ENCODE assay signal across 10 cellular contexts in the genomic region with DNA sequence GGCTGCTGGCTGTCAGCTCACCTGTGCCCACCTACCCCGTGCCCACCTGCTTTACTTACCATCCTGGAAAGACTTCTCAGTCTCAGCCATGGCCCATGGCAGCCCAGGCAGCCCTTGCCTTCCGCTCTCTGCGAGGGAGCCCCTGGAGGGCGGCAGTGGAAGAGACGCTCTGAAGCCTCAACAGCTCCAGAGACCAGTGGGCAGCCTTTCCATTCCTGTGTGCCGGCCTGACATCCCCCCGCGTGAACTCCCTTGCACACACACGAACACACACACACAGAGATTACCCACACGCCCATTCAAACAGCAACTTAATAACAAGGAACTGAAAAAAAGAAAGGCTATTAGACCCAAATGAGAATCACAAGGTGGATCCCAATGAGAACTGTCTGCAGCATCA. TPM values are rescaled to one million over a fixed set of nuclear protein-coding genes. Genes with fewer than 3 reads are reported as not detected.
DNase-seq lines count a peak whose midpoint lies in the region; ATAC-seq and TF ChIP-seq lines count a peak whose summit lies in the region.
"Had no signal": no experiment of that assay in that cellular context is flagged by ENCODE, and none has a peak within 500 bp of the region (broad histone marks: within the 10 kb centered on the region; RNA-seq: fewer than 3 reads in every experiment).

No MANE protein-coding gene starts in this region.

- H3K36me3 Mint-ChIP-seq in activated naive CD8-positive, alpha-beta T cell, result peaks cover 2% of the 10 kb centered on the region
- H3K36me3 Mint-ChIP-seq in natural killer cell treated with Interleukin-12 subunit alpha and Interleukin-12 subunit beta and Interleukin-15 and Interleukin-18, amount 100 ng/mL, for 72 hours, result no peaks in the 10 kb centered on the region

- H3K4me3 ChIP-seq in HEK293 (ENCODE audit: low read depth, low read length), result no peak overlapping the region

- POLR2A ChIA-PET in HEK293 (lab: Yijun Ruan, JAX), result no interaction called here

- ATAC-seq in natural killer cell treated with Interleukin-12 subunit alpha and Interleukin-12 subunit beta and Interleukin-15 and Interleukin-18, amount 100 ng/mL, for 72 hours, result no peak
- ATAC-seq in GM21825 (IDR thresholded peaks at IDR 0.05; ENCODE audit: unreplicated experiment), result no peak

- H3K9me3 ChIP-seq in HEK293 (ENCODE audit: control insufficient read depth, insufficient read depth, low read depth, low read length), result no peaks in the 10 kb centered on the region

- H3K4me3 Mint-ChIP-seq in activated naive CD8-positive, alpha-beta T cell, result peak overlapping the region; percentile 22
- H3K4me3 Mint-ChIP-seq in natural killer cell treated with Interleukin-12 subunit alpha and Interleukin-12 subunit beta and Interleukin-15 and Interleukin-18, amount 100 ng/mL, for 72 hours, result peak overlapping the region; percentile 34

- H3K27me3 Mint-ChIP-seq in activated naive CD8-positive, alpha-beta T cell, result no peaks in the 10 kb centered on the region
- no peaks in the 10 kb centered on the region for H3K27me3 Mint-ChIP-seq in natural killer cell treated with Interleukin-12 subunit alpha and Interleukin-12 subunit beta and Interleukin-15 and Interleukin-18, amount 100 ng/mL, for 72 hours

- H3K27ac ChIP-seq in HEK293 (ENCODE audit: extremely low read depth, low read depth, low read length), result no peak overlapping the region

- peak overlapping the region; percentile 94 for H3K27ac Mint-ChIP-seq in activated naive CD8-positive, alpha-beta T cell
- H3K27ac Mint-ChIP-seq in natural killer cell treated with Interleukin-12 subunit alpha and Interleukin-12 subunit beta and Interleukin-15 and Interleukin-18, amount 100 ng/mL, for 72 hours, result peak overlapping the region in 1 of 2 donors; percentile 64

- CTCF ChIA-PET in HEK293 (lab: Yijun Ruan, JAX), result no interaction called here

- peaks cover 65% of the 10 kb centered on the region for H3K4me1 Mint-ChIP-seq in activated naive CD8-positive, alpha-beta T cell (ENCODE audit: low read depth)
- H3K4me1 Mint-ChIP-seq in natural killer cell treated with Interleukin-12 subunit alpha and Interleukin-12 subunit beta and Interleukin-15 and Interleukin-18, amount 100 ng/mL, for 72 hours (ENCODE audit: low read depth in 2 of 2), result peaks cover 56 to 63% of the 10 kb centered on the region in 2 donors

- DNase-seq in DMS 273 (lab: John Stamatoyannopoulos, UW; ENCODE audit: unreplicated experiment), result peak; percentile 31
- DNase-seq in DMS 273 treated with DMSO at 0.1 percent for 48 hours (lab: John Stamatoyannopoulos, UW), result no peak
- no peak for DNase-seq in natural killer cell treated with Interleukin-12 subunit alpha and Interleukin-12 subunit beta and Interleukin-15 and Interleukin-18, amount 100 ng/mL, for 72 hours (ENCODE audit: low spot score)
- no peak for DNase-seq in putamen (ENCODE audit: low spot score)
- no peak for DNase-seq in NCI-H2227 (lab: John Stamatoyannopoulos, UW; ENCODE audit: unreplicated experiment)

- H3K9me3 Mint-ChIP-seq in activated naive CD8-positive, alpha-beta T cell (ENCODE audit: low read depth), result no peaks in the 10 kb centered on the region
- no peaks in the 10 kb centered on the region for H3K9me3 Mint-ChIP-seq in natural killer cell treated with Interleukin-12 subunit alpha and Interleukin-12 subunit beta and Interleukin-15 and Interleukin-18, amount 100 ng/mL, for 72 hours

- no peak for TF ChIP-seq CTCF in HEK293 (tag by site-specific recombination; IDR thresholded peaks at IDR 0.05)

- H3K4me1 ChIP-seq in HEK293 (ENCODE audit: control insufficient read depth, insufficient read depth, low read length), result no peaks in the 10 kb centered on the region

- H3K36me3 ChIP-seq in HEK293 (ENCODE audit: control insufficient read depth in 2 of 2, insufficient read depth in 1 of 2, low read length in 2 of 2), result no peaks in the 10 kb centered on the region

TF ChIP-seq in HEK293, 187 proteins besides CTCF, POLR2A, EP300 and RAD21:
- TF ChIP-seq, protein P1, sequence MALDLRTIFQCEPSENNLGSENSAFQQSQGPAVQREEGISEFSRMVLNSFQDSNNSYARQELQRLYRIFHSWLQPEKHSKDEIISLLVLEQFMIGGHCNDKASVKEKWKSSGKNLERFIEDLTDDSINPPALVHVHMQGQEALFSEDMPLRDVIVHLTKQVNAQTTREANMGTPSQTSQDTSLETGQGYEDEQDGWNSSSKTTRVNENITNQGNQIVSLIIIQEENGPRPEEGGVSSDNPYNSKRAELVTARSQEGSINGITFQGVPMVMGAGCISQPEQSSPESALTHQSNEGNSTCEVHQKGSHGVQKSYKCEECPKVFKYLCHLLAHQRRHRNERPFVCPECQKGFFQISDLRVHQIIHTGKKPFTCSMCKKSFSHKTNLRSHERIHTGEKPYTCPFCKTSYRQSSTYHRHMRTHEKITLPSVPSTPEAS (tag by site-specific recombination; IDR thresholded peaks at IDR 0.05), result 0 out of 2 replicates have a peak, but pooled peaks have one; percentile 24
- TF ChIP-seq ZNF169 (tag by site-specific recombination; IDR thresholded peaks at IDR 0.05), result no peak

RNA-seq across cellular contexts. Expression of gene RASA3, which starts 14.2 kb away (rescaled TPM):
- 10 to 100 TPM in 1 of 2 donors, 1 to 10 TPM in 1; 6.9 to 11.7 TPM for total RNA-seq in natural killer cell treated with Interleukin-12 subunit alpha and Interleukin-12 subunit beta and Interleukin-15 and Interleukin-18, amount 100 ng/mL, for 72 hours

RNA-seq across cellular contexts. Expression of gene CFAP97D2, which starts 32.4 kb away (rescaled TPM):
- total RNA-seq in natural killer cell treated with Interleukin-12 subunit alpha and Interleukin-12 subunit beta and Interleukin-15 and Interleukin-18, amount 100 ng/mL, for 72 hours, result not detected
- total RNA-seq: A172, epithelial cell of proximal tubule had no signal
